ENCODE assay signal across 23 cellular contexts in genomic region chr3:123832712-123833397, GRCh38. TPM values are rescaled to one million over a fixed set of nuclear protein-coding genes. Genes with fewer than 3 reads are reported as not detected.
DNase-seq lines count a peak whose midpoint lies in the region; ATAC-seq, FAIRE-seq and TF ChIP-seq lines count a peak whose summit lies in the region.
"Had no signal": no experiment of that assay in that cellular context is flagged by ENCODE, and none has a peak within 500 bp of the region (broad histone marks: within the 10 kb centered on the region; RNA-seq: fewer than 3 reads in every experiment).

No MANE protein-coding gene starts in this region.

- H2AFZ ChIP-seq in SK-N-SH (ENCODE audit: low read depth) = no peak overlapping the region
- no peak overlapping the region for H2AFZ ChIP-seq in keratinocyte (ENCODE audit: control insufficient read depth, low read length)

- H3K27ac Mint-ChIP-seq in chondrocyte (ENCODE audit: unreplicated experiment) = no peak overlapping the region
- H3K27ac Mint-ChIP-seq: CD8-positive, alpha-beta memory T cell; IgD-negative memory B cell had no signal

- H3K4me3 ChIP-seq in SK-N-SH (ENCODE audit: low read depth in 2 of 2, low read length in 1 of 2) (no peak overlapping the region), WERI-Rb-1 (ENCODE audit: low read depth, low read length) (no peak overlapping the region), keratinocyte (ENCODE audit: control insufficient read depth in 2 of 3, extremely low read depth in 1 of 3, insufficient read depth in 2 of 3, low read depth in 1 of 3, low read length in 3 of 3) (no peak overlapping the region)

- H3F3A ChIP-seq in SK-N-SH (replicated peaks; ENCODE audit: insufficient read depth) = peaks cover 44% of the 10 kb centered on the region

- no peak for ATAC-seq in SK-N-SH treated with all-trans-retinoic acid at 6 μM for 48 hours
- ATAC-seq: Right ventricle myocardium inferior had no signal

- peaks cover 17% of the 10 kb centered on the region for H3K9me3 ChIP-seq in SK-N-SH
- peaks cover 4% of the 10 kb centered on the region for H3K9me3 ChIP-seq in WERI-Rb-1 (ENCODE audit: severe bottlenecking)
- H3K9me3 ChIP-seq in keratinocyte (ENCODE audit: control insufficient read depth, low read depth, low read length) = peaks cover 2% of the 10 kb centered on the region

- H3K36me3 ChIP-seq in SK-N-SH (replicated peaks in 1 of 2; ENCODE audit: control insufficient read depth in 1 of 2, insufficient read depth in 2 of 2, low read length in 1 of 2) (peaks cover 38 to 75% of the 10 kb centered on the region in 2 experiments), WERI-Rb-1 (no peaks in the 10 kb centered on the region), keratinocyte (ENCODE audit: control insufficient read depth in 2 of 2, extremely low read depth in 1 of 2, insufficient read depth in 2 of 2, low read length in 2 of 2) (no peaks in the 10 kb centered on the region)

- H3K27me3 ChIP-seq in SK-N-SH (ENCODE audit: insufficient read depth) (no peaks in the 10 kb centered on the region), WERI-Rb-1 (ENCODE audit: insufficient read depth, low read depth, severe bottlenecking) (no peaks in the 10 kb centered on the region), keratinocyte (ENCODE audit: control insufficient read depth, extremely low read depth, insufficient read depth, low read length) (no peaks in the 10 kb centered on the region)

- no peak overlapping the region for H3K4me3 Mint-ChIP-seq in chondrocyte (ENCODE audit: unreplicated experiment)
- H3K4me3 Mint-ChIP-seq: CD8-positive, alpha-beta memory T cell; IgD-negative memory B cell had no signal

- peaks cover 15% of the 10 kb centered on the region for H3K4me1 Mint-ChIP-seq in chondrocyte (ENCODE audit: low read depth)
- H3K4me1 Mint-ChIP-seq: CD8-positive, alpha-beta memory T cell; IgD-negative memory B cell had no signal

- H3K27ac ChIP-seq in SK-N-SH (ENCODE audit: low read depth in 2 of 2, low read length in 1 of 2) = no peak overlapping the region
- no peak overlapping the region for H3K27ac ChIP-seq in WERI-Rb-1
- no peak overlapping the region for H3K27ac ChIP-seq in keratinocyte (ENCODE audit: control insufficient read depth, insufficient read depth, low read length)
- H3K27ac ChIP-seq: C4-2B had no signal

- CTCF ChIA-PET in SK-N-SH (lab: Yijun Ruan, JAX) = no interaction called here

- DNase-seq in SK-N-SH (no peak), WERI-Rb-1 (peak; percentile 47), keratinocyte (ENCODE audit: low read depth, low spot score) (no peak), urothelium cell line (ENCODE audit: low spot score) (no peak), LoVo (ENCODE audit: low spot score) (no peak), cerebellum (ENCODE audit: low spot score) (no peak), chondrocyte (ENCODE audit: low spot score) (no peak)
- DNase-seq: CD8-positive, alpha-beta memory T cell; NCI-H1417; NCI-H1694 treated with DMSO at 0.1 percent for 48 hours; NCI-H2081 treated with DMSO at 0.1 percent for 48 hours; NCI-H446; NCI-H69 had no signal

- dilution Hi-C loops in keratinocyte (cut with MboI; ENCODE audit: extremely low pct_ligation_motif_present, low sequenced_read_pairs) = no loop called here

- TF ChIP-seq CTCF in SK-N-SH (IDR thresholded peaks at IDR 0.05) (no peak), WERI-Rb-1 (IDR thresholded peaks at IDR 0.05; ENCODE audit: low read depth, low read length) (no peak), keratinocyte (optimal IDR thresholded peaks at IDR 0.05 in 1 of 3, IDR thresholded peaks at IDR 0.05 in 1 of 3, conservative IDR thresholded peaks at IDR 0.05 in 1 of 3; ENCODE audit: extremely low read depth in 1 of 3, insufficient read depth in 2 of 3, low read length in 3 of 3) (no peak), chondrocyte (IDR thresholded peaks at IDR 0.05) (no peak)

- H3K4me2 ChIP-seq in SK-N-SH (no peak overlapping the region), keratinocyte (ENCODE audit: control insufficient read depth, extremely low read depth, insufficient read depth, low read depth, low read length) (peak overlapping the region; percentile 14)

- H3K9me1 ChIP-seq in keratinocyte (ENCODE audit: control insufficient read depth, extremely low read depth, insufficient read depth, low read length) = no peaks in the 10 kb centered on the region

- no peaks in the 10 kb centered on the region for H4K20me1 ChIP-seq in SK-N-SH (ENCODE audit: insufficient read depth)
- no peaks in the 10 kb centered on the region for H4K20me1 ChIP-seq in keratinocyte (ENCODE audit: control insufficient read depth, extremely low read depth, insufficient read depth, low read length)

- no peaks in the 10 kb centered on the region for H3K9me2 ChIP-seq in SK-N-SH

- H3K4me1 ChIP-seq in SK-N-SH (ENCODE audit: control insufficient read depth in 1 of 2, insufficient read depth in 2 of 2, low read depth in 1 of 2, low read length in 1 of 2) (peaks cover 0 to 18% of the 10 kb centered on the region in 2 experiments; a peak in 2 of 4 replicates), keratinocyte (ENCODE audit: control insufficient read depth, extremely low read depth, insufficient read depth, low read length) (peaks cover 29% of the 10 kb centered on the region)

- peaks cover 19% of the 10 kb centered on the region for H3K9me3 Mint-ChIP-seq in chondrocyte (ENCODE audit: low read depth)

- 85% methylated on average over 3 of the region's 3 CpGs for WGBS in SK-N-SH (ENCODE audit: low lambda C conversion rate)

- no peak for TF ChIP-seq RAD21 in SK-N-SH (IDR thresholded peaks at IDR 0.05; ENCODE audit: low read length)

- H3K9ac ChIP-seq in SK-N-SH (no peak overlapping the region), keratinocyte (ENCODE audit: control insufficient read depth, extremely low read depth, insufficient read depth, low read length) (no peak overlapping the region)

- no peaks in the 10 kb centered on the region for H3K27me3 Mint-ChIP-seq in chondrocyte (ENCODE audit: low read depth)

- no peak for TF ChIP-seq EP300 in SK-N-SH (IDR thresholded peaks at IDR 0.05; ENCODE audit: borderline replicate concordance in 1 of 2, low read depth in 1 of 2, low read length in 1 of 2)

- FAIRE-seq in keratinocyte (lab: Jason Lieb, UNC) = peak; percentile 48
- FAIRE-seq in urothelium cell line (lab: Jason Lieb, UNC) = peak; percentile 44
- FAIRE-seq: A204.1, G401.6, GM18507, GM19239, HTR-8/SVneo, RCC 7860 had no signal

- POLR2A ChIA-PET in SK-N-SH (lab: Yijun Ruan, JAX) = no interaction called here

- H3K36me3 Mint-ChIP-seq in chondrocyte (ENCODE audit: low read depth) = peaks cover 23% of the 10 kb centered on the region
- H3K36me3 Mint-ChIP-seq: CD8-positive, alpha-beta memory T cell had no signal

- H3K79me2 ChIP-seq in SK-N-SH (ENCODE audit: insufficient read depth) (peaks cover 84% of the 10 kb centered on the region), keratinocyte (ENCODE audit: control insufficient read depth, insufficient read depth, low read length) (no peaks in the 10 kb centered on the region)

TF ChIP-seq in SK-N-SH, 30 proteins besides CTCF, POLR2A, EP300 and RAD21:
- no peak for TF ChIP-seq PBX3 (IDR thresholded peaks at IDR 0.05)
- 0 out of 2 replicates have a peak, but pooled peaks have one; percentile 7 for TF ChIP-seq JUND (IDR thresholded peaks at IDR 0.05)
- no peak for TF ChIP-seq ELF1 (IDR thresholded peaks at IDR 0.05)

TF ChIP-seq in SK-N-SH treated with all-trans-retinoic acid at 6 μM for 48 hours, 23 proteins besides CTCF, POLR2A, EP300 and RAD21 (continues in another document):
- TF ChIP-seq, protein P1, sequence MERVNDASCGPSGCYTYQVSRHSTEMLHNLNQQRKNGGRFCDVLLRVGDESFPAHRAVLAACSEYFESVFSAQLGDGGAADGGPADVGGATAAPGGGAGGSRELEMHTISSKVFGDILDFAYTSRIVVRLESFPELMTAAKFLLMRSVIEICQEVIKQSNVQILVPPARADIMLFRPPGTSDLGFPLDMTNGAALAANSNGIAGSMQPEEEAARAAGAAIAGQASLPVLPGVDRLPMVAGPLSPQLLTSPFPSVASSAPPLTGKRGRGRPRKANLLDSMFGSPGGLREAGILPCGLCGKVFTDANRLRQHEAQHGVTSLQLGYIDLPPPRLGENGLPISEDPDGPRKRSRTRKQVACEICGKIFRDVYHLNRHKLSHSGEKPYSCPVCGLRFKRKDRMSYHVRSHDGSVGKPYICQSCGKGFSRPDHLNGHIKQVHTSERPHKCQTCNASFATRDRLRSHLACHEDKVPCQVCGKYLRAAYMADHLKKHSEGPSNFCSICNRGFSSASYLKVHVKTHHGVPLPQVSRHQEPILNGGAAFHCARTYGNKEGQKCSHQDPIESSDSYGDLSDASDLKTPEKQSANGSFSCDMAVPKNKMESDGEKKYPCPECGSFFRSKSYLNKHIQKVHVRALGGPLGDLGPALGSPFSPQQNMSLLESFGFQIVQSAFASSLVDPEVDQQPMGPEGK (CRISPR knock-in tag; IDR thresholded peaks at IDR 0.05; ENCODE audit: borderline replicate concordance) = no peak
- no peak for TF ChIP-seq ZC3H10 (CRISPR knock-in tag; IDR thresholded peaks at IDR 0.05)
- no peak for TF ChIP-seq PPARA (CRISPR knock-in tag; IDR thresholded peaks at IDR 0.05; ENCODE audit: borderline replicate concordance)
- TF ChIP-seq BACH2 (CRISPR knock-in tag; IDR thresholded peaks at IDR 0.05; ENCODE audit: borderline replicate concordance) = no peak
- no peak for TF ChIP-seq ESRRG (CRISPR knock-in tag; IDR thresholded peaks at IDR 0.05)

RNA-seq across cellular contexts. Expression of gene MYLK, which starts 51.3 kb away (rescaled TPM):
- polyA plus RNA-seq in SK-N-SH (2012; rRNA removed) = 262 and 272 TPM in 2 replicates
- 180 and 207 TPM in 2 replicates for polyA plus RNA-seq in SK-N-SH (2012; cell fraction: cytosol; rRNA removed)
- polyA plus RNA-seq in SK-N-SH (2012; cell fraction: nucleus; rRNA removed) = 361 and 379 TPM in 2 replicates
- 5.8 to 31.9 TPM (median 7.8 TPM) in 3 replicates for polyA plus RNA-seq in keratinocyte
- 7.9 TPM for polyA plus RNA-seq in keratinocyte (2011; ENCODE audit: low read depth)
- 24.7 and 26.9 TPM in 2 replicates for polyA plus RNA-seq in keratinocyte (2011; cell fraction: cytosol; rRNA removed)
- polyA plus RNA-seq in keratinocyte (2011; cell fraction: nucleus; rRNA removed) = 15.0 and 18.8 TPM in 2 replicates
- 4.5 and 9.8 TPM in 2 replicates for polyA plus RNA-seq in keratinocyte (2012; ENCODE audit: low replicate concordance)
- polyA minus RNA-seq in keratinocyte = 7.1 to 19.9 TPM (median 12.3 TPM) in 3 replicates
- 18.0 TPM for polyA minus RNA-seq in keratinocyte (2011; cell fraction: cytosol; rRNA and poly(A)+ RNA removed)
- 4.4 and 15.0 TPM in 2 replicates for polyA minus RNA-seq in keratinocyte (2011; cell fraction: nucleus; rRNA and poly(A)+ RNA removed)
- 11.9 TPM for total RNA-seq in cerebellum
- total RNA-seq in chondrocyte = 319 to 405 TPM (median 393 TPM) in 3 replicates

Comparison
In these comparisons a context has a peak if more than half of its experiments do, and no peak if none do; other contexts are left out.
1. RNA of gene MYLK, which starts 51.3 kb away (total RNA-seq): 319 to 405 TPM in chondrocyte; 11.9 TPM in cerebellum (single experiment); every median in the first group is over 10 times any median in the second.